Comparison of ENCODE assay signal across 20 cellular contexts in genomic region chr3:113717308-113717707, GRCh38.
"Had no signal": no experiment of that assay in that cellular context is flagged by ENCODE, and none has a peak within 500 bp of the region (broad histone marks: within the 10 kb centered on the region; RNA-seq: fewer than 3 reads in every experiment).

No MANE protein-coding gene starts in this region.

- H3K27me3 ChIP-seq: brain microvascular endothelial cell, colonic mucosa, left lung, right atrium auricular region, suprapubic skin, vagina had no signal

- H3K27ac Mint-ChIP-seq: activated B cell treated with CpG ODN at 0.5 μM for 24 hours; activated CD4-positive, alpha-beta T cell treated with anti-CD3 and anti-CD28 coated beads, Interleukin-2, amount 10 ng/mL, durations not matched to agents 7 days and 5 days; T-helper 2 cell treated with Interferon-gamma antibody and Interleukin-4, amounts not matched to agents 5 μg/mL and 100 μg/mL, for 36 hours had no signal

- DNase-seq: activated B cell treated with CpG ODN at 0.5 μM for 24 hours; activated CD4-positive, alpha-beta T cell treated with anti-CD3 and anti-CD28 coated beads, Interleukin-2, amount 10 ng/mL, durations not matched to agents 7 days and 5 days; activated effector memory CD4-positive, alpha-beta T cell treated with Interleukin-2 at 50 U/mL for 16 hours; aorta; brain microvascular endothelial cell; colonic mucosa; head of caudate nucleus; left lung; mammary epithelial cell; trophoblast cell had no signal

- H3K4me1 ChIP-seq: colonic mucosa, left lung, prostate gland, right atrium auricular region, suprapubic skin, vagina had no signal

- H3K9me3 Mint-ChIP-seq: activated B cell treated with CpG ODN at 0.5 μM for 24 hours; activated CD4-positive, alpha-beta T cell treated with anti-CD3 and anti-CD28 coated beads, Interleukin-2, amount 10 ng/mL, durations not matched to agents 7 days and 5 days; activated naive CD4-positive, alpha-beta T cell treated with anti-CD3 and anti-CD28 coated beads, Interleukin-2, amount 50 U/mL, for 72 hours; central memory CD8-positive, alpha-beta T cell; stimulated activated naive CD8-positive, alpha-beta T cell treated with anti-CD3 and anti-CD28 coated beads, Interleukin-15, Interleukin-2, amounts not matched to agents 100 ng/mL and 50 ng/mL, for 24 hours; T-helper 2 cell treated with Interferon-gamma antibody and Interleukin-4, amounts not matched to agents 5 μg/mL and 100 μg/mL, for 36 hours had no signal

- H3K9me3 ChIP-seq: colonic mucosa, left lung, prostate gland, right atrium auricular region, suprapubic skin, vagina had no signal

- H3K4me3 ChIP-seq: colonic mucosa, left lung, prostate gland, right atrium auricular region, SK-N-MC, skin epidermis, suprapubic skin, vagina had no signal

- H3K36me3 ChIP-seq: colonic mucosa, prostate gland had no signal

- H3K27ac ChIP-seq: brain microvascular endothelial cell, colonic mucosa, left lung, prostate gland, right atrium auricular region, SK-N-MC, skin epidermis, suprapubic skin, vagina had no signal

- ATAC-seq: left lung had no signal

- H3K4me3 Mint-ChIP-seq: activated B cell treated with CpG ODN at 0.5 μM for 24 hours; activated CD4-positive, alpha-beta T cell treated with anti-CD3 and anti-CD28 coated beads, Interleukin-2, amount 10 ng/mL, durations not matched to agents 7 days and 5 days; central memory CD8-positive, alpha-beta T cell; stimulated activated naive CD8-positive, alpha-beta T cell treated with anti-CD3 and anti-CD28 coated beads, Interleukin-15, Interleukin-2, amounts not matched to agents 100 ng/mL and 50 ng/mL, for 24 hours; T-helper 2 cell treated with Interferon-gamma antibody and Interleukin-4, amounts not matched to agents 5 μg/mL and 100 μg/mL, for 36 hours had no signal

- H3K27me3 Mint-ChIP-seq: activated B cell treated with CpG ODN at 0.5 μM for 24 hours; central memory CD8-positive, alpha-beta T cell; stimulated activated naive CD8-positive, alpha-beta T cell treated with anti-CD3 and anti-CD28 coated beads, Interleukin-15, Interleukin-2, amounts not matched to agents 100 ng/mL and 50 ng/mL, for 24 hours had no signal
